9 cellular contexts compared by ENCODE assay signal in genomic region chr1:186620951-186621350, GRCh38. TPM values are rescaled to one million over a fixed set of nuclear protein-coding genes. Genes with fewer than 3 reads are reported as not detected.
DNase-seq lines count a peak whose midpoint lies in the region; ATAC-seq lines count a peak whose summit lies in the region.
"Had no signal": no experiment of that assay in that cellular context is flagged by ENCODE, and none has a peak within 500 bp of the region (broad histone marks: within the 10 kb centered on the region; RNA-seq: fewer than 3 reads in every experiment).

No MANE protein-coding gene starts in this region.

- peaks cover 24% of the 10 kb centered on the region for H3K27me3 Mint-ChIP-seq in T-helper 2 cell treated with Interferon-gamma antibody and Interleukin-4, amounts not matched to agents 5 μg/mL and 100 μg/mL, for 36 hours (ENCODE audit: low read depth)

- H3K9me3 Mint-ChIP-seq in T-helper 2 cell treated with Interferon-gamma antibody and Interleukin-4, amounts not matched to agents 5 μg/mL and 100 μg/mL, for 36 hours = no peaks in the 10 kb centered on the region

- no peaks in the 10 kb centered on the region for H3K36me3 ChIP-seq in H7 (replicated peaks; ENCODE audit: control insufficient read depth, insufficient read depth, low read length)

- no peak overlapping the region for H3K4me3 ChIP-seq in H7 (ENCODE audit: insufficient read depth, low read depth, low read length)

- peak overlapping the region; percentile 65 for H3K27ac Mint-ChIP-seq in T-helper 2 cell treated with Interferon-gamma antibody and Interleukin-4, amounts not matched to agents 5 μg/mL and 100 μg/mL, for 36 hours

- peaks cover 36% of the 10 kb centered on the region for H3K4me1 Mint-ChIP-seq in T-helper 2 cell treated with Interferon-gamma antibody and Interleukin-4, amounts not matched to agents 5 μg/mL and 100 μg/mL, for 36 hours (ENCODE audit: low read depth)

- H3K27me3 ChIP-seq in H7 (ENCODE audit: control insufficient read depth, insufficient read depth, low read length) = no peaks in the 10 kb centered on the region

- H3K36me3 Mint-ChIP-seq in T-helper 2 cell treated with Interferon-gamma antibody and Interleukin-4, amounts not matched to agents 5 μg/mL and 100 μg/mL, for 36 hours (ENCODE audit: low read depth) = no peaks in the 10 kb centered on the region

- peak; percentile 40 for ATAC-seq in HG03378 (IDR thresholded peaks at IDR 0.05; ENCODE audit: unreplicated experiment)
- no peak for ATAC-seq in GM21526 (IDR thresholded peaks at IDR 0.05; ENCODE audit: low FRiP score, unreplicated experiment)
- no peak for ATAC-seq in HG02678 (IDR thresholded peaks at IDR 0.05; ENCODE audit: unreplicated experiment)

- DNase-seq in EL = peak; percentile 81
- DNase-seq in T-helper 2 cell treated with Interferon-gamma antibody and Interleukin-4, amounts not matched to agents 5 μg/mL and 100 μg/mL, for 36 hours (ENCODE audit: low spot score) = peak; percentile 33
- peak; percentile 94 for DNase-seq in iris pigment epithelial cell (ENCODE audit: low read depth)
- no peak for DNase-seq in H7
- DNase-seq in amygdala (lab: John Stamatoyannopoulos, UW) = no peak
- DNase-seq: NCI-H187 treated with DMSO at 0.1 percent for 48 hours had no signal

- H3K4me3 Mint-ChIP-seq in T-helper 2 cell treated with Interferon-gamma antibody and Interleukin-4, amounts not matched to agents 5 μg/mL and 100 μg/mL, for 36 hours = peak overlapping the region; percentile 40

RNA-seq across cellular contexts. Expression of gene PTGS2, which starts 59.3 kb away (rescaled TPM):
- 0.38 and 1.7 TPM in 2 replicates for total RNA-seq in H7 (2014; rRNA removed; shearing (Covaris generic))

Comparison
In these comparisons a context has a peak if more than half of its experiments do, and no peak if none do; other contexts are left out.
1. DNase-seq: peak in EL (single experiment), T-helper 2 cell treated with Interferon-gamma antibody and Interleukin-4, amounts not matched to agents 5 μg/mL and 100 μg/mL, for 36 hours (single experiment) and iris pigment epithelial cell (single experiment); none in H7 (single experiment) and amygdala (0 of 56).